10 cellular contexts compared by ENCODE assay signal in the genomic region with DNA sequence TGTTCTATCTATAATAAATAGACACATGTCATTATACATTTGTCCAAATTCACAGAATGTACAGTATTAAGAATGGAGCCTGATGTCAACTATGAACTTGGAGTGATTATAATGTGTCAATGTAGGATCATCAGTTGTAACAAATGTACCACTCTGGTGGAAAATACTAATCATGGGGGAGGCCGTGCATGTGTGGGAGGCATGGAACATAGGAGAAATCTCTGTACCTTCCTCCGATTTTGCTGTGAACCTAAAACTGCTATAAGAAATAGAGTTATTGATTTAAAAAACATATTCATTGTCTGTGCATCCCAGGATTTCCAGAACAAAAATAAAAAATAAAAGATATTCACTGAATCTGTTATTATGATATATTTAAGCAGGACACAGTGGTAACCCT. TPM values are rescaled to one million over a fixed set of nuclear protein-coding genes. Genes with fewer than 3 reads are reported as not detected.
DNase-seq lines count a peak whose midpoint lies in the region.
"Not testable (repeated sequence)": the region's sequence is repeated elsewhere in the genome, so short reads cannot be mapped to it uniquely, and the experiment has no call there.
"Had no signal": no experiment of that assay in that cellular context is flagged by ENCODE, and none has a peak within 500 bp of the region (broad histone marks: within the 10 kb centered on the region; RNA-seq: fewer than 3 reads in every experiment).

No MANE protein-coding gene starts in this region.

- not testable (repeated sequence) for DNase-seq in SJCRH30
- peak; percentile 42 to 43 for DNase-seq in activated CD4-positive, alpha-beta T cell treated with anti-CD3 and anti-CD28 coated beads, Interleukin-2, amount 50 U/mL, for 4 hours
- DNase-seq in activated T-cell treated with anti-CD3 and anti-CD28 coated beads for 24 hours (ENCODE audit: low read depth): peak; percentile 4
- DNase-seq in activated naive CD4-positive, alpha-beta T cell treated with Interleukin-2 at 50 U/mL for 16 hours: peak; percentile 48
- peak; percentile 1 to 16 for DNase-seq in stimulated activated CD4-positive, alpha-beta T cell treated with anti-CD3 and anti-CD28 coated beads, Interleukin-12 subunit alpha, Interleukin-12 subunit beta, amount 100 ng/mL, for 24 hours (ENCODE audit: low read depth in 2 of 2)
- DNase-seq in stimulated activated CD4-positive, alpha-beta T cell treated with anti-CD3 and anti-CD28 coated beads, Interleukin-1b, Interleukin-23, amount 100 ng/mL, for 48 hours: peak; percentile 23
- peak in 2 of 3 experiments; percentile 11 to 24 for DNase-seq in stimulated activated CD4-positive, alpha-beta T cell treated with anti-CD3 and anti-CD28 coated beads, TNF-alpha, amount 100 ng/mL, for 24 hours (ENCODE audit: low read depth in 3 of 3)
- peak; percentile 20 for DNase-seq in stimulated activated naive CD4-positive, alpha-beta T cell treated with Interleukin-2 at 50 U/mL for 16 hours (lab: John Stamatoyannopoulos, UW)

- peak overlapping the region; percentile 64; the same call in 1 of the 2 replicates for H3K27ac ChIP-seq in SJCRH30

- H3K36me3 ChIP-seq in SJCRH30: not testable (repeated sequence)

- not testable (repeated sequence) for H3K9me3 ChIP-seq in SJCRH30 (replicated peaks)

- not testable (repeated sequence) for H3K4me3 ChIP-seq in SJCRH30

- not testable (repeated sequence) for H3K27me3 ChIP-seq in SJCRH30

- H3K4me1 ChIP-seq in SJCRH30: not testable (repeated sequence)

RNA-seq across cellular contexts. Expression of gene FAM153A, which starts 12.1 kb away (rescaled TPM):
- 0.41 and 0.83 TPM in 2 replicates for total RNA-seq in SJCRH30 (2014; rRNA removed; shearing (Covaris generic))
- total RNA-seq: A673, GM23248 had no signal
